Comparison of ENCODE assay signal across 8 cellular contexts in the genomic region with DNA sequence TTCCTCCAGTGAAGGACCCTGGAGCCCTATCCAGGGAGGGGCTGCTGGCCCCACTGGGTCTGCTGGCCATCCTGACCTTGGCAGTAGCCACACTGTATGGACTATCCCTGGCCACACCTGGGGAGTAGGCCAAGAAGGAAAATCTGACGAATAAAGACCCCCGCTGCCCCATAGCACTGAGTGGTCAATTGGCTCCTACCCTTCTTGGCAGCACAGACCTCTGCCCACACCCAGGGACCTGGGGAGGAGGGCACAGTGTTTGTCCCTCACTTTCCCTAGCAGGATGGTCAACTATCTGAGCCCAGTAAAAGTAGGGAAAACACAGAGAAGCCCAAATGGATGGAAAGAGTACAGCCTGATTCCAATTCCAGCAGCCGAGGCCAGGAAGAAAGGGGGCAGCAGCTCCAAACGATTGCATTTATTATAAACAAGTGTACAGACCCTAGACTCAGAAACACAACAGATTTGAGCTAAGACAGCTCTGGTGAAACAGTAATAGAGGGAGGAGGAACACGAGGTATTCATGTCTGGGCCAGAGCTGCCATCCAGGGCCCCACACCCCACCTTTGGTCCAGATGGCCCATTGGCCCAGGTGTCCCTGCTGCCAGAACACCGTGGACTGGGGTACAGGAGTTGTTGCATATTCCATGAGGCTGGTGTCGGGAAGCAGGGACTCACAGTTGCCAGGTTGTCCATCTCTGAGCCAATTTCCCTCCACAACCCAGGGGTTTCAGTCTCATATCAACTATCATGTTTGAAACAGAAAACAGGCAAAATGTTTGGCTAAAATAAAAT. TPM values are rescaled to one million over a fixed set of nuclear protein-coding genes. Genes with fewer than 3 reads are reported as not detected.
DNase-seq lines count a peak whose midpoint lies in the region; ATAC-seq and TF ChIP-seq lines count a peak whose summit lies in the region.

No MANE protein-coding gene starts in this region.

- H3K4me1 ChIP-seq in RWPE2 (ENCODE audit: insufficient read depth, poor library complexity, severe bottlenecking) (peaks cover 16% of the 10 kb centered on the region), esophagus squamous epithelium (peaks cover 67 to 84% (median 70%) of the 10 kb centered on the region in 3 donors)

- ATAC-seq in RWPE2 (ENCODE audit: low read depth) (no peak), sciatic nerve (no peak), HG03521 (IDR thresholded peaks at IDR 0.05; ENCODE audit: unreplicated experiment) (no peak)

- WGBS in esophagus squamous epithelium, 2 donors, result 36 to 46% methylated on average over 5 of the region's 7 CpGs

- DNase-seq in RWPE2 (ENCODE audit: low spot score) (no peak), esophagus squamous epithelium (lab: John Stamatoyannopoulos, UW) (no peak), sciatic nerve (ENCODE audit: low spot score) (peak; percentile 53), NCI-H1105 treated with DMSO at 0.1 percent for 48 hours (lab: John Stamatoyannopoulos, UW) (no peak), HK-2 (ENCODE audit: unreplicated experiment) (no peak), posterior cingulate gyrus (no peak)

- H3K36me3 ChIP-seq in RWPE2 (ENCODE audit: low read depth) (peaks cover 29% of the 10 kb centered on the region), esophagus squamous epithelium (peaks cover 20 to 60% (median 20%) of the 10 kb centered on the region in 3 donors)

- TF ChIP-seq POLR2A in esophagus squamous epithelium (IDR thresholded peaks at IDR 0.05), result no peak

- H3K4me3 ChIP-seq in GM08714 (ENCODE audit: low read length) (peak overlapping the region; percentile 79; the same call in 1 of the 2 replicates), RWPE2 (ENCODE audit: severe bottlenecking) (no peak overlapping the region), esophagus squamous epithelium (peak overlapping the region in 3 of 4 donors; percentile 51 to 75 (median 53))

- TF ChIP-seq CTCF in RWPE2 (IDR thresholded peaks at IDR 0.05; ENCODE audit: poor library complexity, severe bottlenecking) (no peak), esophagus squamous epithelium (IDR thresholded peaks at IDR 0.05) (no peak)

- H3K27me3 ChIP-seq in RWPE2 (ENCODE audit: insufficient read depth, poor library complexity, severe bottlenecking) (no peaks in the 10 kb centered on the region), esophagus squamous epithelium (no peaks in the 10 kb centered on the region)

- no peaks in the 10 kb centered on the region for H3K9me3 ChIP-seq in RWPE2 (ENCODE audit: severe bottlenecking)
- H3K9me3 ChIP-seq in esophagus squamous epithelium, result no peaks in the 10 kb centered on the region

- intact Hi-C loops in esophagus squamous epithelium (cut with DNase I), result loop anchor here (5.0 kb wide), 1 partner anchor 35 kb away; the partner anchor contains the start of gene SHISA5
- intact Hi-C loops in sciatic nerve (cut with DNase I), result no loop called here
- intact Hi-C loops in posterior cingulate gyrus (cut with DNase I), result loop anchor here (5.0 kb wide), 1 partner anchor 35 kb away; the partner anchor contains the start of gene SHISA5

- H3K27ac ChIP-seq in RWPE2 (ENCODE audit: poor library complexity, severe bottlenecking) (peak overlapping the region; percentile 92), esophagus squamous epithelium (peak overlapping the region; percentile 91 to 100 (median 99))

RNA-seq across cellular contexts. Expression of gene ATRIP, which starts 21.1 kb away (rescaled TPM):
- total RNA-seq in esophagus squamous epithelium (1 to 10 TPM; 4.8 to 8.9 (median 7.1) TPM), sciatic nerve (7.5 TPM)

RNA-seq across cellular contexts. Expression of gene TMA7, which starts 27.6 kb away (rescaled TPM):
- total RNA-seq in esophagus squamous epithelium, result 100 to 1,000 TPM; 293 to 431 (median 357) TPM
- total RNA-seq in sciatic nerve, result 154 TPM

RNA-seq across cellular contexts. Expression of gene CCDC51, which starts 27.8 kb away (rescaled TPM):
- total RNA-seq in esophagus squamous epithelium, result 10 to 100 TPM; 15.1 to 31.3 (median 18.2) TPM
- total RNA-seq in sciatic nerve, result 10.6 TPM

RNA-seq across cellular contexts. Expression of gene SHISA5, which starts 36.3 kb away (rescaled TPM):
- total RNA-seq in esophagus squamous epithelium (100 to 1,000 TPM in 2 of 4 donors, 10 to 100 TPM in 2; 71.8 to 138 (median 115) TPM), sciatic nerve (138 TPM)

RNA-seq across cellular contexts. Expression of gene PLXNB1, which starts 37.8 kb away (rescaled TPM):
- total RNA-seq in esophagus squamous epithelium (100 to 1,000 TPM in 3 of 4 donors, 10 to 100 TPM in 1; 57.7 to 215 (median 128) TPM), sciatic nerve (121 TPM)
